Comparison of ENCODE assay signal across 9 cellular contexts in the genomic region with DNA sequence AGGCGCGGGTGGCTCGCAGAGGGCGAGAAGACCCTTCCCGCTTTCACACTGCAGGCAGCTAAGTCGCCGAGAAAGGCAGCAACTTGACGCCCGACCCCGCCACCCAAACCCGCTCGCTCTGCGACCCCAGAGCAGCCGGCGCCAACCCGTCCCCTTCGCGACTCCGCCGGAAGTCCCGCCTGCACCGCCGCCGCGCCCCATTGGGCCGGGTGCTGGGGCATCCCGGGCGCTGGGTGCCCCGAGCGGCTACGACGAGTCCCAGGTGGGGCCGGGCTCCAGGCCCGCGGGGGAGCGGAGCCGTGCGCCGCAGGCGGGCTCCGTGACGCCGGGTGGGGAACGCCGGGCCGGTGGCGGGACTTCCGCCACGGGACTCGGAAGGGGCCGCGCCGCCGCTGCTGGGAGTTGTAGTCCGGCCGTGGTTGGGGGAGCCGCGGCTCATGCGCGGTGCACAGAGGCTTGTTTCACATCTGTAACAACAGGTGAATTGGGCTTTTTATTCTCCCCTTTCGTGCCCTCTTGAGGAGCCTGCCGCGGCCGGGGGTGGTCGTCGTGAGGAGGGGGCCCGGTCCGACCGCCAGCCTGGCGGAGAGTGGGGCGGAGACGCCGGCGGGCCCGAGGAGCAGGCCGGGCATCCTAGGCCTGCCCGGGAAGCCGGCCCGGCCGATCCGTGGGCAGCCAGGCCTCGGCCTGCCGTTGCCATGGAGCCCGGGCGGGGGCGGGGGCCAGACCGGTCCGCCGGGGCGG. TPM values are rescaled to one million over a fixed set of nuclear protein-coding genes. Genes with fewer than 3 reads are reported as not detected.
DNase-seq lines count a peak whose midpoint lies in the region; ATAC-seq, FAIRE-seq and TF ChIP-seq lines count a peak whose summit lies in the region.
"Had no signal": no experiment of that assay in that cellular context is flagged by ENCODE, and none has a peak within 500 bp of the region (broad histone marks: within the 10 kb centered on the region; RNA-seq: fewer than 3 reads in every experiment).

A gene with protein sequence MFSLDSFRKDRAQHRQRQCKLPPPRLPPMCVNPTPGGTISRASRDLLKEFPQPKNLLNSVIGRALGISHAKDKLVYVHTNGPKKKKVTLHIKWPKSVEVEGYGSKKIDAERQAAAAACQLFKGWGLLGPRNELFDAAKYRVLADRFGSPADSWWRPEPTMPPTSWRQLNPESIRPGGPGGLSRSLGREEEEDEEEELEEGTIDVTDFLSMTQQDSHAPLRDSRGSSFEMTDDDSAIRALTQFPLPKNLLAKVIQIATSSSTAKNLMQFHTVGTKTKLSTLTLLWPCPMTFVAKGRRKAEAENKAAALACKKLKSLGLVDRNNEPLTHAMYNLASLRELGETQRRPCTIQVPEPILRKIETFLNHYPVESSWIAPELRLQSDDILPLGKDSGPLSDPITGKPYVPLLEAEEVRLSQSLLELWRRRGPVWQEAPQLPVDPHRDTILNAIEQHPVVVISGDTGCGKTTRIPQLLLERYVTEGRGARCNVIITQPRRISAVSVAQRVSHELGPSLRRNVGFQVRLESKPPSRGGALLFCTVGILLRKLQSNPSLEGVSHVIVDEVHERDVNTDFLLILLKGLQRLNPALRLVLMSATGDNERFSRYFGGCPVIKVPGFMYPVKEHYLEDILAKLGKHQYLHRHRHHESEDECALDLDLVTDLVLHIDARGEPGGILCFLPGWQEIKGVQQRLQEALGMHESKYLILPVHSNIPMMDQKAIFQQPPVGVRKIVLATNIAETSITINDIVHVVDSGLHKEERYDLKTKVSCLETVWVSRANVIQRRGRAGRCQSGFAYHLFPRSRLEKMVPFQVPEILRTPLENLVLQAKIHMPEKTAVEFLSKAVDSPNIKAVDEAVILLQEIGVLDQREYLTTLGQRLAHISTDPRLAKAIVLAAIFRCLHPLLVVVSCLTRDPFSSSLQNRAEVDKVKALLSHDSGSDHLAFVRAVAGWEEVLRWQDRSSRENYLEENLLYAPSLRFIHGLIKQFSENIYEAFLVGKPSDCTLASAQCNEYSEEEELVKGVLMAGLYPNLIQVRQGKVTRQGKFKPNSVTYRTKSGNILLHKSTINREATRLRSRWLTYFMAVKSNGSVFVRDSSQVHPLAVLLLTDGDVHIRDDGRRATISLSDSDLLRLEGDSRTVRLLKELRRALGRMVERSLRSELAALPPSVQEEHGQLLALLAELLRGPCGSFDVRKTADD (plus strand): TSS at position 405 of the 744 bp plus-strand sequence. CDS start 7,546 bp downstream, outside the sequence.

- H3K27me3 ChIP-seq in HepG2 (ENCODE audit: control insufficient read depth in 1 of 2, insufficient read depth in 2 of 2, low read length in 2 of 2): no peaks in the 10 kb centered on the region

- no peaks in the 10 kb centered on the region for H3K27me3 Mint-ChIP-seq in dendritic cell treated with granulocyte-macrophage colony-stimulating factor and Interleukin-4, amounts not matched to agents 40 ng/mL and 50 ng/mL, for 4 days

- H3K4me3 Mint-ChIP-seq in dendritic cell treated with granulocyte-macrophage colony-stimulating factor and Interleukin-4, amounts not matched to agents 40 ng/mL and 50 ng/mL, for 4 days: peak within 1 kb of the TSS; percentile 92

- no peaks in the 10 kb centered on the region for H4K20me1 ChIP-seq in HepG2 (ENCODE audit: insufficient read depth, low read length)

- peak within 1 kb of the TSS; percentile 82 for H3K9ac ChIP-seq in HepG2 (ENCODE audit: insufficient read depth, low read depth, low read length)

- H2AFZ ChIP-seq in HepG2 (ENCODE audit: low read length): peak within 1 kb of the TSS; percentile 76

- H3K36me3 ChIP-seq in HepG2 (replicated peaks in 1 of 2; ENCODE audit: control insufficient read depth in 1 of 2, insufficient read depth in 2 of 2, low read length in 2 of 2): 0 out of 5 replicates have a peak, but pooled peaks cover 0 to 3% of the 10 kb centered on the region in 2 experiments

- peak within 1 kb of the TSS; percentile 78 to 91 (median 89) for H3K4me3 ChIP-seq in HepG2 (replicated peaks in 1 of 3; ENCODE audit: insufficient read depth in 1 of 3, low read depth in 2 of 3, low read length in 3 of 3)

- intact Hi-C loops in dendritic cell treated with granulocyte-macrophage colony-stimulating factor and Interleukin-4, amounts not matched to agents 40 ng/mL and 50 ng/mL, for 4 days (cut with micrococcal nuclease): loop anchor here (5.0 kb wide), 1 partner anchor 281 kb away; no protein-coding TSS in a partner anchor
- intact Hi-C loops in HepG2 (cut with micrococcal nuclease; ENCODE audit: unreplicated experiment): no loop called here

- peaks cover 38% of the 10 kb centered on the region for H3K4me1 ChIP-seq in HepG2 (ENCODE audit: insufficient read depth, low read length)

- ATAC-seq in GM18909 (IDR thresholded peaks at IDR 0.05; ENCODE audit: poor library complexity, unreplicated experiment) (peak; percentile 85), HG03139 (IDR thresholded peaks at IDR 0.05; ENCODE audit: unreplicated experiment) (peak; percentile 75), HepG2 (peak; percentile 94)

- no peaks in the 10 kb centered on the region for H3K9me3 Mint-ChIP-seq in dendritic cell treated with granulocyte-macrophage colony-stimulating factor and Interleukin-4, amounts not matched to agents 40 ng/mL and 50 ng/mL, for 4 days

- peak within 1 kb of the TSS; percentile 96 for H3K4me2 ChIP-seq in HepG2 (ENCODE audit: low read depth, low read length)

- H3K79me2 ChIP-seq in HepG2 (ENCODE audit: insufficient read depth, low read length): peaks cover 13% of the 10 kb centered on the region

- POLR2A ChIA-PET in HepG2 (lab: Yijun Ruan, JAX): interaction anchor here (1.6 kb wide), 1 partner anchor 22 kb away, joined by 14 read pairs; no protein-coding TSS in a partner anchor

- BruUV-seq in HepG2 (replicated peaks; lab: Mats Ljungman, UMichigan): no TSS peak

- FAIRE-seq in HepG2 (lab: Jason Lieb, UNC): no peak
- FAIRE-seq: colon had no signal

- no peaks in the 10 kb centered on the region for H3K9me3 ChIP-seq in HepG2 (ENCODE audit: low read length)

- in situ Hi-C loops in HepG2 (cut with HindIII; ENCODE audit: extremely low pct_ligation_motif_present, low pct_unique_long_range_greater_than_20kb): no loop called here

- TF ChIP-seq RAD21 in HepG2 (CRISPR knock-in tag; IDR thresholded peaks at IDR 0.05): peak; percentile 34

- H3K27ac ChIP-seq in HepG2 (ENCODE audit: extremely low read length, insufficient read depth, low read length): peak within 1 kb of the TSS; percentile 87

- TF ChIP-seq POLR2A in HepG2 (IDR thresholded peaks at IDR 0.05; ENCODE audit: insufficient read depth in 1 of 2, low read depth in 2 of 2, low read length in 2 of 2): peak; percentile 39 to 64; a peak in 2 of 4 replicates

- TF ChIP-seq EP300 in HepG2 (IDR thresholded peaks at IDR 0.05; ENCODE audit: low read depth in 2 of 2, low read length in 2 of 2) (no peak; a peak in 1 of 4 replicates), HepG2 (CRISPR knock-in tag; IDR thresholded peaks at IDR 0.05; ENCODE audit: borderline replicate concordance) (no peak)

- DNase-seq in AG20443 (ENCODE audit: low spot score): peak; percentile 96
- DNase-seq in NCI-H510A treated with DMSO at 0.1 percent for 48 hours (lab: John Stamatoyannopoulos, UW): peak; percentile 64
- peak; percentile 79 to 81 for DNase-seq in activated CD4-positive, alpha-beta T cell treated with anti-CD3 and anti-CD28 coated beads, Interleukin-2, amount 50 U/mL, for 4 hours
- DNase-seq in HepG2 (ENCODE audit: low spot score): peak; percentile 68
- DNase-seq in stimulated activated CD4-positive, alpha-beta T cell treated with anti-CD3 and anti-CD28 coated beads, Interleukin-2, amount 100 ng/mL, for 48 hours: peak; percentile 76 to 81

- no peak for TF ChIP-seq CTCF in HepG2 (CRISPR knock-in tag; IDR thresholded peaks at IDR 0.05)

- H3K36me3 Mint-ChIP-seq in dendritic cell treated with granulocyte-macrophage colony-stimulating factor and Interleukin-4, amounts not matched to agents 40 ng/mL and 50 ng/mL, for 4 days (ENCODE audit: low read depth): peaks cover 33% of the 10 kb centered on the region

- H3K4me1 Mint-ChIP-seq in dendritic cell treated with granulocyte-macrophage colony-stimulating factor and Interleukin-4, amounts not matched to agents 40 ng/mL and 50 ng/mL, for 4 days (ENCODE audit: low read depth): peaks cover 29% of the 10 kb centered on the region

- WGBS in HepG2 (ENCODE audit: low lambda C conversion rate): no CpG with 5 or more reads among the region's 90 CpGs

- CTCF ChIA-PET in HepG2 (lab: Yijun Ruan, JAX; ENCODE audit: low intra/inter-chr PET ratio, low total read pairs): no interaction called here

- H3K27ac Mint-ChIP-seq in dendritic cell treated with granulocyte-macrophage colony-stimulating factor and Interleukin-4, amounts not matched to agents 40 ng/mL and 50 ng/mL, for 4 days: peak within 1 kb of the TSS; percentile 76

TF ChIP-seq in HepG2, 621 proteins besides CTCF, POLR2A, EP300 and RAD21 (continues in another document):
- TF ChIP-seq MAFK (conservative IDR thresholded peaks at IDR 0.05 in 1 of 2, IDR thresholded peaks at IDR 0.05 in 1 of 2; ENCODE audit: low read length in 2 of 2) (no peak), BRD4 (CRISPR knock-in tag; IDR thresholded peaks at IDR 0.05) (0 out of 2 replicates have a peak, but pooled peaks have one; percentile 26), NCOA5 (CRISPR knock-in tag; IDR thresholded peaks at IDR 0.05) (no peak)

RNA-seq across cellular contexts. Expression of the gene that starts here (rescaled TPM):
- total RNA-seq in HepG2 (2016; rRNA removed; fragmentation: Illumina TruSeq; extraction: Trizol): 45.6 and 59.4 TPM in 2 replicates
- total RNA-seq in HepG2 (2016; cell fraction: cytosol; rRNA removed; fragmentation: Illumina TruSeq; extraction: Trizol; ENCODE audit: low read depth): 13.6 and 17.0 TPM in 2 replicates
- 38.6 and 62.5 TPM in 2 replicates for total RNA-seq in HepG2 (2016; cell fraction: insoluble cytoplasmic fraction; rRNA removed; fragmentation: Illumina TruSeq; extraction: Trizol)
- 22.4 and 24.3 TPM in 2 replicates for total RNA-seq in HepG2 (2016; cell fraction: membrane; rRNA removed; fragmentation: Illumina TruSeq; extraction: Trizol)
- total RNA-seq in HepG2 (2016; cell fraction: nucleus; rRNA removed; fragmentation: Illumina TruSeq; extraction: Trizol): 62.9 and 74.7 TPM in 2 replicates
- polyA plus RNA-seq in HepG2 (2011; rRNA removed): 30.6 and 40.7 TPM in 2 replicates
- polyA plus RNA-seq in HepG2 (2011; cell fraction: cytosol; rRNA removed): 28.3 and 39.0 TPM in 2 replicates
- 163 and 197 TPM in 2 replicates for polyA plus RNA-seq in HepG2 (2011; cell fraction: nucleus; rRNA removed)
- 24.2 and 29.1 TPM in 2 replicates for polyA plus RNA-seq in HepG2 (2012)
- polyA plus RNA-seq in HepG2 (2016; cell fraction: cytosol; fragmentation: Illumina TruSeq; extraction: Trizol; ENCODE audit: low read depth): 11.0 and 12.5 TPM in 2 replicates
- polyA plus RNA-seq in HepG2 (2016; cell fraction: insoluble cytoplasmic fraction; fragmentation: Illumina TruSeq; extraction: Trizol; ENCODE audit: low read depth): 25.7 and 33.1 TPM in 2 replicates
- polyA plus RNA-seq in HepG2 (2016; cell fraction: membrane; fragmentation: Illumina TruSeq; extraction: Trizol; ENCODE audit: low read depth): 9.0 and 9.5 TPM in 2 replicates
- polyA plus RNA-seq in HepG2 (2016; cell fraction: nucleus; fragmentation: Illumina TruSeq; extraction: Trizol; ENCODE audit: insufficient read depth, low read depth): 92.0 and 98.7 TPM in 2 replicates
- polyA minus RNA-seq in HepG2 (2011; rRNA and poly(A)+ RNA removed; ENCODE audit: low replicate concordance): 105 and 153 TPM in 2 replicates
- 32.0 and 32.5 TPM in 2 replicates for polyA minus RNA-seq in HepG2 (2011; cell fraction: cytosol; rRNA and poly(A)+ RNA removed)
- 66.0 and 72.5 TPM in 2 replicates for polyA minus RNA-seq in HepG2 (2011; cell fraction: nucleus; rRNA and poly(A)+ RNA removed)

Comparison
In these comparisons a context has a peak if more than half of its experiments do, and no peak if none do; other contexts are left out.
1. Peak in every context shown above with its lines: DNase-seq, ATAC-seq, H3K4me3 ChIP-seq and H3K27ac ChIP-seq.